Comparison of ENCODE assay signal across 11 cellular contexts in the genomic region with DNA sequence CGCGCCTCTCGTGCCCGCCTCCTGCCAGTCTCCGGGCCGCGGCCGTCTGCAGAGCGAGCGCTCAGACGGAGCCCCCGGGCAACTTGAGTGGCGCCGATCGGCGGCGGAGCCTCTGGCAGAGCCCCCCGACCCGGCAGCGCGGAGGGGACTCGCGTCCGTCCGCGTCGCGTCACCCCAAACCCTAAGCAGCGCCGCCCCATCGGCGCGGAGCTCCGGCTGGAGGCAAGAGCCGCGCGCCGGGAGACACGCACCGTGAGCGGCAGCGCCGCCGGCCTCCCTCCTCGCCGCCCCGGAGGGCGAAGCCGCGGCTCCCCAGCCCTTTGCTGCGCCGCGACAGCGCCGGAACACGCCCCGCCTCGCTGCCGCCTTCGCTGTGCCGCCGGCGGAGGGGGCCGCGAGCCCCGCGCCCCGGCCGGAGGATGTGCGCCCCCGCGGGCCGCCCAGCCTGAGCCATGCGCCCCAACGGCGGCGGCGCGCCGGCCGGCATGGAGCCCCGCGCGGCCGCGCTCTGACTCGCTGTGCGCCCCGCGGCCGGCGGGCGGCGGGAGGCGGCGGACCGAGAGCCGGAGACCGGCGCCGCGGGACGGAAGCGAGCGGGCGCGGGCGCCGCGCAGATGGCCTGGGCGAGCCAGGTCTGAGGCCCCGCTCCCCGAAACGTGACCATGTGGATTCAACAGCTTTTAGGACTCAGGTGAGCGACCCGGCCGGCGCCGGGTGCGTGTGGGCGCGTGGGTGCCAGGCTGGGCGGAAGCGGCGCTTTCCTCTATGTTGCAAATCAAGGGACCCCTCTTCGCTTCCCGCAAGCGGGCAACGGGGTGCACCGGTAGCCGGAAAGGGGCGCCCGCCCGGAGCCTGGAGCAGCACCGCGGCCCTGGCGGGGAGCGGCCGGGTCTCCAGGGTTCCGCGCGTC. TPM values are rescaled to one million over a fixed set of nuclear protein-coding genes. Genes with fewer than 3 reads are reported as not detected.
A peak's percentile ranks its signal among the peaks of the same experiment; 100 is the strongest.
DNase-seq lines count a peak whose midpoint lies in the region; ATAC-seq, FAIRE-seq and TF ChIP-seq lines count a peak whose summit lies in the region.
"Had no signal": no experiment of that assay in that cellular context is flagged by ENCODE, and none has a peak within 500 bp of the region (broad histone marks: within the 10 kb centered on the region; RNA-seq: fewer than 3 reads in every experiment).

No MANE protein-coding gene starts in this region.

- peaks cover 0 to 31% (median 5%) of the 10 kb centered on the region in 12 donors for H3K4me1 ChIP-seq in heart left ventricle
- H3K4me1 ChIP-seq in ascending aorta = no peaks in the 10 kb centered on the region
- peaks cover 4% of the 10 kb centered on the region for H3K4me1 ChIP-seq in thymus (ENCODE audit: control insufficient read depth, insufficient read depth, low read length)

- TF ChIP-seq CTCF in heart left ventricle (IDR thresholded peaks at IDR 0.05) (no peak), ascending aorta (IDR thresholded peaks at IDR 0.05) (no peak), kidney epithelial cell (IDR thresholded peaks at IDR 0.05; ENCODE audit: insufficient read depth, low read length, poor library complexity, severe bottlenecking) (no peak)

- no peak for TF ChIP-seq POLR2A in heart left ventricle (IDR thresholded peaks at IDR 0.05)
- TF ChIP-seq POLR2A in GM12892 (IDR thresholded peaks at IDR 0.05; ENCODE audit: low read depth, low read length) = no peak

- no peak for FAIRE-seq in GM12892 (lab: Jason Lieb, UNC)

- H3K4me3 ChIP-seq in heart left ventricle (peak overlapping the region in 10 of 12 donors; percentile 12 to 51 (median 32)), ascending aorta (peak overlapping the region; percentile 26 to 47), kidney epithelial cell (ENCODE audit: low read depth, low read length) (peak overlapping the region; percentile 23), thymus (ENCODE audit: low read length) (peak overlapping the region; percentile 21)

- no peak overlapping the region for H3K27ac ChIP-seq in heart left ventricle
- no peak overlapping the region for H3K27ac ChIP-seq in ascending aorta
- H3K27ac ChIP-seq in thymus (ENCODE audit: low read depth) = no peak overlapping the region

- intact Hi-C loops in heart left ventricle (cut with DNase I) = loop anchor here in 8 of 10 donors (5.0 to 10.0 kb wide), 9 partner anchors 160 to 1320 kb away; no protein-coding TSS in a partner anchor
- intact Hi-C loops in Right ventricle myocardium superior (cut with DNase I) = no loop called here
- intact Hi-C loops in ascending aorta (cut with DNase I) = no loop called here

- H3K27me3 ChIP-seq in heart left ventricle (peaks cover 24 to 95% (median 55%) of the 10 kb centered on the region in 9 donors), ascending aorta (peaks cover 10% of the 10 kb centered on the region), kidney epithelial cell (ENCODE audit: control insufficient read depth, insufficient read depth, low read length) (peaks cover 48% of the 10 kb centered on the region), thymus (ENCODE audit: control insufficient read depth, insufficient read depth) (peaks cover 61% of the 10 kb centered on the region)

- no peak for ATAC-seq in heart left ventricle
- no peak for ATAC-seq in Right ventricle myocardium superior (ENCODE audit: poor library complexity)
- no peak for ATAC-seq in GM18907 (IDR thresholded peaks at IDR 0.05; ENCODE audit: unreplicated experiment)

- H3K9me3 ChIP-seq in heart left ventricle (no peaks in the 10 kb centered on the region), ascending aorta (no peaks in the 10 kb centered on the region), thymus (ENCODE audit: control insufficient read depth) (no peaks in the 10 kb centered on the region)

- WGBS in heart left ventricle, 4 donors = 1 to 2% (median 1%) methylated on average over 41 to 142 of the region's 142 CpGs
- WGBS in thymus = 2% methylated on average over 142 of the region's 142 CpGs

- DNase-seq in heart left ventricle (no peak), Right ventricle myocardium superior (no peak), ascending aorta (ENCODE audit: low spot score in 2 of 2) (no peak), kidney epithelial cell (ENCODE audit: low read depth) (no peak), GM12892 (ENCODE audit: insufficient read length) (no peak)
- DNase-seq in stimulated activated CD4-positive, alpha-beta T cell treated with anti-CD3 and anti-CD28 coated beads, Interleukin-2, amount 100 ng/mL, for 48 hours = no peak
- DNase-seq: activated CD8-positive, alpha-beta memory T cell treated with anti-CD3 and anti-CD28 coated beads, Interleukin-2, amount 50 U/mL, for 4 hours; naive B cell; NCI-H446 treated with DMSO at 0.1 percent for 48 hours had no signal

- H3K36me3 ChIP-seq in heart left ventricle (no peaks in the 10 kb centered on the region), ascending aorta (no peaks in the 10 kb centered on the region), kidney epithelial cell (ENCODE audit: control insufficient read depth, insufficient read depth, low read length) (no peaks in the 10 kb centered on the region), thymus (ENCODE audit: control insufficient read depth, insufficient read depth) (no peaks in the 10 kb centered on the region)

RNA-seq across cellular contexts. Expression of a gene that starts 0.6 kb away (rescaled TPM):
- total RNA-seq in heart left ventricle (under 1 TPM in 8 of 9 donors, not detected in 1; 0.04 to 0.67 (median 0.08) TPM), Right ventricle myocardium superior (0.05 TPM), ascending aorta (6.9 TPM), kidney epithelial cell (0.67 and 1.1 TPM in 2 replicates)
- polyA plus RNA-seq in heart left ventricle (under 1 TPM in 1 of 2 donors, not detected in 1; 0.01 TPM), thymus (0.16 TPM)
- not detected for polyA plus RNA-seq in GM12892 (2012; ENCODE audit: missing spikeins)

Comparison
In these comparisons a context has a peak if more than half of its experiments do, and no peak if none do; other contexts are left out.
1. intact Hi-C loops: an anchor here in heart left ventricle (5.0 to 10.0 kb wide); none called in Right ventricle myocardium superior and ascending aorta.